ENCODE assay signal across 8 cellular contexts in the genomic region with DNA sequence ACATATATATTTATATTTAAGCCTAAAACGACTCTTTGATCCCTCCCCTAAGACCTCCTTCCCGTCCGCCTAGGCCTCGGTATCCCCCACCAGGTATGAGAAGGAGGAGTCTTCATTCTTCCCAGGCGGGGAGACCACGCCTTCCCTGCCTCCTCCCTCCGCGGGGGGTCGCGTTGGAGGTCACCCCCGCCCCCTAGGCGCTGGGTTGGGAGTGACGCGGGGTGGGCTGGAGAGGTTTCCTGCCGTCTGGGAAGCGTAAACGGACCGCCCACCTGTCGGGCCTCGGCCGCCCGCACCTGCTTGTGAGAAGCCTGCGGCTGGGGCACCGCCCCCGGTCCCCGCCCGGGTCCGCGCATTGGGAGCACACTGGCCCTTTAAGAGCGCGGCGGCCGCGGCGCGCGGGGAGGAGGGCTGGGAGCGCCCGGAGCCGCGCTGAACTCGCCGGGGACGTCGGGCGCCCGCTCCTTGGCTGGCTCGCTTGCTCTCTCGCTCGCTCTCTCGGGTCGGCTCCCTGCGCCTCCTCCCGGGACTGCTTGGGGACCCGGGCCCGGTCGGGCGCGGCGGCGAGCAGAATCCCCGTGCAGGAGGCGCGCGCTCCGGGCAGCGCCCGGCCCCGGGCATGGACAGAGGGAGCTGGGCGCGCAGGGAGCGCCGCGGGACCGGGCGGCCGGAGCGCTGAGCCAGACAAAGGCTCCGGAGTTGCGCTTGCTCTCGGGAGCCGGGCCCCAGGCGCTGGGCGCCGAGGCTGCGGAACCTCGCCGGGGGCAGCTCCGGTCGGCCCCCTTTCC. TPM values are rescaled to one million over a fixed set of nuclear protein-coding genes. Genes with fewer than 3 reads are reported as not detected.
A peak's percentile ranks its signal among the peaks of the same experiment; 100 is the strongest.
DNase-seq lines count a peak whose midpoint lies in the region; ATAC-seq and TF ChIP-seq lines count a peak whose summit lies in the region.

MMP15 (plus strand) TSS at position 404 of the 788 bp plus-strand sequence. CDS start 597 bp downstream, outside the sequence.

- no peak for TF ChIP-seq CTCF in CD14-positive monocyte (IDR thresholded peaks at IDR 0.05)

- H3K36me3 Mint-ChIP-seq in CD14-positive monocyte: peaks cover 11% of the 10 kb centered on the region in 2 donors

- no peak for DNase-seq in CD14-positive monocyte (ENCODE audit: low spot score)
- DNase-seq in LHCN-M2 (ENCODE audit: low read depth): peak; percentile 51
- DNase-seq in T follicular helper cell (ENCODE audit: low read depth): peak; percentile 40
- peak in 41 of 58 donors; percentile 22 to 73 (median 42) for DNase-seq in anterior cingulate cortex (lab: John Stamatoyannopoulos, UW)
- peak; percentile 74 for DNase-seq in hepatic stellate cell (ENCODE audit: low spot score)
- DNase-seq in renal cortical epithelial cell (ENCODE audit: low read depth): peak; percentile 60
- no peak for DNase-seq in GOT3 (lab: John Stamatoyannopoulos, UW)

- peak; percentile 54 for ATAC-seq in GM19455 (IDR thresholded peaks at IDR 0.05; ENCODE audit: unreplicated experiment)

- peaks cover 15% of the 10 kb centered on the region for H3K4me1 Mint-ChIP-seq in CD14-positive monocyte

- H3K27ac Mint-ChIP-seq in CD14-positive monocyte: no peak within 1 kb of the TSS

- H3K9me3 Mint-ChIP-seq in CD14-positive monocyte: peaks cover 0 to 11% (median 3%) of the 10 kb centered on the region in 7 donors

- H3K4me3 Mint-ChIP-seq in CD14-positive monocyte: peak within 1 kb of the TSS; percentile 77 to 94

- H3K27me3 Mint-ChIP-seq in CD14-positive monocyte (ENCODE audit: low read depth in 3 of 3): peaks cover 47 to 67% (median 52%) of the 10 kb centered on the region in 3 donors

- intact Hi-C loops in CD14-positive monocyte (cut with micrococcal nuclease): no loop called here

RNA-seq across cellular contexts. Expression of gene MMP15, which starts in this region (rescaled TPM):
- not detected for polyA plus RNA-seq in CD14-positive monocyte
- total RNA-seq in LHCN-M2 (2014; rRNA removed) (1.9 and 5.0 TPM in 2 replicates), renal cortical epithelial cell (68.6 and 72.1 TPM in 2 replicates)
- polyA plus RNA-seq in LHCN-M2 (2012): 3.4 TPM

Comparison
In these comparisons a context has a peak if more than half of its experiments do, and no peak if none do; other contexts are left out.
1. RNA of gene MMP15 (total RNA-seq): 68.6 to 72.1 TPM in renal cortical epithelial cell; 1.9 to 5.0 TPM in LHCN-M2; every median in the first group is over 10 times any median in the second.
2. DNase-seq: peak in LHCN-M2 (single experiment), T follicular helper cell (single experiment), anterior cingulate cortex (41 of 58), hepatic stellate cell (single experiment) and renal cortical epithelial cell (single experiment); none in CD14-positive monocyte (single experiment) and GOT3 (single experiment).